Comparison of ENCODE assay signal across 8 cellular contexts in the genomic region with DNA sequence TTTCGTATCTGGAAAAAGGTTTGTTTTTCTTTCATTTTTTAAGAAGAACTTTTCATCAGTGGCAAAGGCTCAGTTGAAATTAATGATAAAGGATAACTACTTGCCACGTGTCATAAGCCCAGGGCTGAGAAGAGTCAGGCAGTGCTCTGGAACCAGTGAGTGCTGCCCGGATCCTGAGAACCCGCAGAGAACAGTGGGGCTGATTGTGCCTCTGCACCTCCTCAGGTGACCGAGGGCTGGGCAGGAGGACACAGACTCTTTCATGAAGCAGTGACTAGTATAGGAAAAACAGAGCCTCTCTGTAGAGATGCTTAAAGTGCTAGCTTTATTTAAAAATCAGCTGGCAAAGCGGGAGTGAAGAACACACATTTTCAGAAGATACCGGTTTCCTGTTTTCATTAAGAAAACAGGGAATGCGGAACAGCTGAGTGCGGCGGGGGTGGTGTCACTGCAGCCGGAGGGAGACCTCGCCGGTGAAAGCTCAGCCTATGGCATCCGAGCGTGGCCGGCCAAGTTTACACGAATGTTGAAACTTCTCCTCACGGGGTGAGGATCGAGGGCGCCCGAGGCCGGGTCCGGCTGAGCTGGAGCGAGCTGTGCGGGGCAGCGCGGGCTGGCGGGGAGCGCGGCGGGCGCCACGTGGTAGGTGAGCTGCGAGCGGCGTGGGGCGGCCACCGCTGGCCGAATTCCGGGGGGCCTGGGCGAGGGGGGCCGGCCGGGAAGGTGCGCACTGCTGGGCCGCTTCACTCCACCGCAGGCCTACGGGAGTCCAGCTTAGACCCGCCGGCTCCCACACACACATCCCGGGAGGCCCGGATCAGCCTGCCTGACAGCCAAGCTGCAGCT.
A peak's percentile ranks its signal among the peaks of the same experiment; 100 is the strongest.
DNase-seq lines count a peak whose midpoint lies in the region; ATAC-seq and TF ChIP-seq lines count a peak whose summit lies in the region.

No MANE protein-coding gene starts in this region.

- H3K9ac ChIP-seq in mammary epithelial cell (ENCODE audit: insufficient read depth, low read length), result peak overlapping the region; percentile 81
- H3K9ac ChIP-seq in iPS-20b (ENCODE audit: low read depth, low read length), result peak overlapping the region; percentile 47; the same call in 1 of the 2 replicates

- H3K36me3 Mint-ChIP-seq in T-helper 1 cell treated with Interleukin-12 subunit alpha and Interleukin-12 subunit beta and Interleukin-4 antibody, amounts not matched to agents 30 μg/mL and 1 μg/mL, for 36 hours (ENCODE audit: low read depth), result peaks cover 2% of the 10 kb centered on the region

- peak; percentile 90 for ATAC-seq in sciatic nerve

- peaks cover 17% of the 10 kb centered on the region for H3K27me3 Mint-ChIP-seq in T-helper 1 cell treated with Interleukin-12 subunit alpha and Interleukin-12 subunit beta and Interleukin-4 antibody, amounts not matched to agents 30 μg/mL and 1 μg/mL, for 36 hours (ENCODE audit: low read depth)

- peaks cover 16% of the 10 kb centered on the region for H3K4me1 Mint-ChIP-seq in T-helper 1 cell treated with Interleukin-12 subunit alpha and Interleukin-12 subunit beta and Interleukin-4 antibody, amounts not matched to agents 30 μg/mL and 1 μg/mL, for 36 hours (ENCODE audit: low read depth)

- H2AFZ ChIP-seq in mammary epithelial cell (ENCODE audit: low read depth, low read length), result peak overlapping the region; percentile 41

- 2% methylated on average over 18 of the region's 51 CpGs for WGBS in mammary epithelial cell (ENCODE audit: low coverage, missing lambda C conversion rate)

- H3K4me2 ChIP-seq in mammary epithelial cell (ENCODE audit: insufficient read depth, low read depth, low read length), result peak overlapping the region; percentile 97

- dilution Hi-C loops in mammary epithelial cell (cut with HindIII; ENCODE audit: low sequenced_read_pairs), result no loop called here

- H3K9me3 ChIP-seq in mammary epithelial cell (replicated peaks; ENCODE audit: insufficient read depth, low read length) (no peaks in the 10 kb centered on the region), iPS-20b (ENCODE audit: insufficient read depth, low read depth, low read length) (no peaks in the 10 kb centered on the region), WERI-Rb-1 (ENCODE audit: severe bottlenecking) (no peaks in the 10 kb centered on the region)

- H3K79me2 ChIP-seq in mammary epithelial cell (ENCODE audit: insufficient read depth, low read length), result peaks cover 93% of the 10 kb centered on the region

- intact Hi-C loops in mammary epithelial cell (cut with micrococcal nuclease) (loop anchor here (2.0 to 5.0 kb wide), 3 partner anchors 20 to 95 kb away; no protein-coding TSS in a partner anchor), sciatic nerve (cut with DNase I) (no loop called here)

- H3K4me1 ChIP-seq in mammary epithelial cell (ENCODE audit: insufficient read depth, low read length) (peaks cover 20% of the 10 kb centered on the region), iPS-20b (ENCODE audit: insufficient read depth, low read length) (peaks cover 13% of the 10 kb centered on the region)

- H3K4me3 Mint-ChIP-seq in T-helper 1 cell treated with Interleukin-12 subunit alpha and Interleukin-12 subunit beta and Interleukin-4 antibody, amounts not matched to agents 30 μg/mL and 1 μg/mL, for 36 hours, result peak overlapping the region; percentile 88

- peaks cover 13% of the 10 kb centered on the region for H3K36me3 ChIP-seq in mammary epithelial cell (ENCODE audit: insufficient read depth, low read length)
- H3K36me3 ChIP-seq in iPS-20b (ENCODE audit: insufficient read depth, low read depth, low read length), result peaks cover 13% of the 10 kb centered on the region
- peaks cover 12% of the 10 kb centered on the region for H3K36me3 ChIP-seq in WERI-Rb-1

- H3K27ac ChIP-seq in mammary epithelial cell (ENCODE audit: insufficient read depth, low read depth, low read length) (peak overlapping the region; percentile 90), iPS-20b (ENCODE audit: low read length) (no peak overlapping the region), WERI-Rb-1 (no peak overlapping the region)

- CTCF ChIA-PET in mammary epithelial cell (lab: Charles Lee; ENCODE audit: low non-redundant PET), result interaction anchor here (0.6 kb wide), 1 partner anchor 58 kb away, joined by 3 read pairs; no protein-coding TSS in a partner anchor

- peak overlapping the region; percentile 48 to 57 (median 50) for H3K4me3 ChIP-seq in mammary epithelial cell (replicated peaks in 1 of 3; ENCODE audit: insufficient read depth in 1 of 3, low read depth in 2 of 3, low read length in 3 of 3)
- H3K4me3 ChIP-seq in iPS-20b (ENCODE audit: low read length), result peak overlapping the region; percentile 66
- no peak overlapping the region for H3K4me3 ChIP-seq in WERI-Rb-1 (ENCODE audit: low read depth, low read length)

- TF ChIP-seq CTCF in mammary epithelial cell (conservative IDR thresholded peaks at IDR 0.05 in 1 of 2, IDR thresholded peaks at IDR 0.05 in 1 of 2; ENCODE audit: extremely low read depth in 1 of 2, insufficient read depth in 1 of 2, low read depth in 1 of 2, low read length in 2 of 2) (no peak), WERI-Rb-1 (IDR thresholded peaks at IDR 0.05; ENCODE audit: low read depth, low read length) (no peak)

- no TSS peak for BruUV-seq in mammary epithelial cell (replicated peaks; lab: Mats Ljungman, UMichigan)

- in situ Hi-C loops in mammary epithelial cell (cut with MboI; ENCODE audit: low sequenced_read_pairs in 2 of 2), result no loop called here

- H3K27me3 ChIP-seq in mammary epithelial cell (ENCODE audit: insufficient read depth, low read length) (no peaks in the 10 kb centered on the region), iPS-20b (ENCODE audit: insufficient read depth, low read length) (peaks cover 6% of the 10 kb centered on the region; the same call in 1 of the 2 replicates), WERI-Rb-1 (ENCODE audit: insufficient read depth, low read depth, severe bottlenecking) (no peaks in the 10 kb centered on the region)

- H3K9me3 Mint-ChIP-seq in T-helper 1 cell treated with Interleukin-12 subunit alpha and Interleukin-12 subunit beta and Interleukin-4 antibody, amounts not matched to agents 30 μg/mL and 1 μg/mL, for 36 hours, result no peaks in the 10 kb centered on the region

- peak; percentile 58 to 71 for DNase-seq in AML-193 (lab: John Stamatoyannopoulos, UW)
- peak; percentile 58 for DNase-seq in HCEC 1CT
- DNase-seq in mammary epithelial cell, result peak; percentile 83
- peak; percentile 84 for DNase-seq in sciatic nerve (ENCODE audit: low spot score)
- no peak for DNase-seq in WERI-Rb-1
- DNase-seq in NCI-H748 treated with DMSO at 0.1 percent for 48 hours (lab: John Stamatoyannopoulos, UW), result no peak

- H3K27ac Mint-ChIP-seq in T-helper 1 cell treated with Interleukin-12 subunit alpha and Interleukin-12 subunit beta and Interleukin-4 antibody, amounts not matched to agents 30 μg/mL and 1 μg/mL, for 36 hours, result peak overlapping the region; percentile 52

- H4K20me1 ChIP-seq in mammary epithelial cell (ENCODE audit: insufficient read depth, low read length), result no peaks in the 10 kb centered on the region

Comparison
In these comparisons a context has a peak if more than half of its experiments do, and no peak if none do; other contexts are left out.
1. DNase-seq: peak in AML-193 (2 of 2), HCEC 1CT (single experiment), mammary epithelial cell (single experiment) and sciatic nerve (single experiment); none in WERI-Rb-1 (single experiment) and NCI-H748 treated with DMSO at 0.1 percent for 48 hours (single experiment).